11 cellular contexts compared by ENCODE assay signal in the genomic region with DNA sequence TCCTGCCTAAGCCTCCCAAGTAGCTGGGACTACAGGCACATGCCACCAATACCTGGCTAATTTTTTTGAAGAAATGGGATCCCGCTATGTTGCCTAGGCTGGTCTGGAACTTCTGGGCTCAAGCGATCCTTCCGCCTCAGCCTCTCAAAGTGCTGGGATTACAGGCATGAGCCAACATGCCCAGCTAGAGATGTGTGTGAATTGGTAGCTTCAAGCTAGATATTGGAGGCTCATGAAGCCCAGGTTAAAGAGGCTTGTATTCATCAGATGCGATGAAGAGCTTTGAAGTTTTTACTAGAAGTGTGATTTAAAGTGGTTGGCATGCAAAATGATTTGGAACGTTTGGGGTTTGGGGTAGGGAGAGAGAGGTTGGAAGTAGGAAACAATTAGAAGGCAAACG. TPM values are rescaled to one million over a fixed set of nuclear protein-coding genes. Genes with fewer than 3 reads are reported as not detected.
DNase-seq lines count a peak whose midpoint lies in the region; ATAC-seq and TF ChIP-seq lines count a peak whose summit lies in the region.
"Had no signal": no experiment of that assay in that cellular context is flagged by ENCODE, and none has a peak within 500 bp of the region (broad histone marks: within the 10 kb centered on the region; RNA-seq: fewer than 3 reads in every experiment).

No MANE protein-coding gene starts in this region.

- TF ChIP-seq CTCF in HCT116 (IDR thresholded peaks at IDR 0.05 in 2 of 3, conservative IDR thresholded peaks at IDR 0.05 in 1 of 3; ENCODE audit: borderline replicate concordance in 1 of 3, insufficient read depth in 1 of 3, low read depth in 2 of 3, low read length in 2 of 3) (no peak), esophagus muscularis mucosa (IDR thresholded peaks at IDR 0.05) (no peak)

- CTCF ChIA-PET in HCT116 (lab: Charles Lee): interaction anchor here (1.3 to 1.8 kb wide), 3 partner anchors 13 to 466 kb away, joined by 3 to 9 read pairs (median 5); no protein-coding TSS in a partner anchor

- H3K9me3 Mint-ChIP-seq in activated naive CD4-positive, alpha-beta T cell treated with anti-CD3 and anti-CD28 coated beads, Interleukin-2, amount 50 U/mL, for 72 hours: no peaks in the 10 kb centered on the region
- no peaks in the 10 kb centered on the region for H3K9me3 Mint-ChIP-seq in naive thymus-derived CD8-positive, alpha-beta T cell

- H4K20me1 ChIP-seq in BLaER1 treated with 17β-estradiol and CSF1 and Interleukin-3, amounts not matched to agents 10 nM and 100 nM: peaks cover 68 to 100% (median 97%) of the 10 kb centered on the region in 11 experiments
- H4K20me1 ChIP-seq in HCT116 (ENCODE audit: insufficient read depth): no peaks in the 10 kb centered on the region

- TF ChIP-seq POLR2A in HCT116 (IDR thresholded peaks at IDR 0.05; ENCODE audit: borderline replicate concordance, extremely low read depth, insufficient read depth, insufficient read length) (no peak), esophagus muscularis mucosa (IDR thresholded peaks at IDR 0.05; ENCODE audit: low read depth) (no peak)

- peak overlapping the region in 9 of 10 donors; percentile 24 to 79 (median 59) for H3K4me3 Mint-ChIP-seq in naive thymus-derived CD8-positive, alpha-beta T cell

- intact Hi-C loops in HCT116 (cut with micrococcal nuclease) (loop anchor here (10.0 kb wide), 1 partner anchor 228 kb away; no protein-coding TSS in a partner anchor), esophagus muscularis mucosa (cut with DNase I) (no loop called here)

- no peak for DNase-seq in HCT116 (ENCODE audit: low read depth, low spot score)
- DNase-seq in activated naive CD4-positive, alpha-beta T cell treated with anti-CD3 and anti-CD28 coated beads, Interleukin-2, amount 50 U/mL, for 72 hours (ENCODE audit: low spot score in 2 of 2): no peak
- no peak for DNase-seq in naive thymus-derived CD8-positive, alpha-beta T cell
- DNase-seq in esophagus muscularis mucosa (ENCODE audit: extremely low spot score): no peak
- no peak for DNase-seq in occipital lobe (lab: John Stamatoyannopoulos, UW)
- DNase-seq in retina: no peak
- DNase-seq: amygdala, DMS 273 treated with DMSO at 0.1 percent for 48 hours had no signal

- no peaks in the 10 kb centered on the region for H3K9me3 ChIP-seq in BLaER1 treated with 17β-estradiol and CSF1 and Interleukin-3, amounts not matched to agents 10 nM and 100 nM (replicated peaks in 1 of 11)
- H3K9me3 ChIP-seq in HCT116 (ENCODE audit: control insufficient read depth in 1 of 2, insufficient read depth in 1 of 2, low read depth in 1 of 2, low read length in 2 of 2) (no peaks in the 10 kb centered on the region), esophagus muscularis mucosa (no peaks in the 10 kb centered on the region)
- H3K9me3 ChIP-seq: vagina had no signal

- no peak overlapping the region for H3K4me3 ChIP-seq in BLaER1 treated with 17β-estradiol and CSF1 and Interleukin-3, amounts not matched to agents 10 nM and 100 nM
- H3K4me3 ChIP-seq in HCT116 (replicated peaks in 1 of 2; ENCODE audit: low read depth in 1 of 2, low read length in 2 of 2) (no peak overlapping the region), esophagus muscularis mucosa (no peak overlapping the region)
- H3K4me3 ChIP-seq: vagina had no signal

- H3K4me1 ChIP-seq in BLaER1 treated with 17β-estradiol and CSF1 and Interleukin-3, amounts not matched to agents 10 nM and 100 nM: peaks cover 33 to 66% (median 46%) of the 10 kb centered on the region in 10 experiments
- H3K4me1 ChIP-seq in HCT116 (ENCODE audit: control insufficient read depth in 1 of 2, insufficient read depth in 2 of 2, low read length in 2 of 2) (peaks cover 77 to 97% of the 10 kb centered on the region in 2 experiments), esophagus muscularis mucosa (peaks cover 36 to 79% (median 70%) of the 10 kb centered on the region in 4 donors)

- H3K27ac ChIP-seq in BLaER1 treated with 17β-estradiol and CSF1 and Interleukin-3, amounts not matched to agents 10 nM and 100 nM: peak overlapping the region in 6 of 11 experiments; percentile 4 to 55 (median 26); a peak in 6 of 22 replicates
- H3K27ac ChIP-seq in HCT116 (ENCODE audit: low read depth, low read length): peak overlapping the region; percentile 85
- H3K27ac ChIP-seq in esophagus muscularis mucosa (replicated peaks in 1 of 4): no peak overlapping the region
- H3K27ac ChIP-seq: vagina had no signal

- POLR2A ChIA-PET in HCT116 (lab: Charles Lee): interaction anchor here (1.3 kb wide), 1 partner anchor 17 kb away, joined by 4 read pairs; no protein-coding TSS in a partner anchor
- POLR2A ChIA-PET in naive thymus-derived CD8-positive, alpha-beta T cell (lab: Charles Lee): interaction anchor here (0.6 to 1.0 kb wide), 3 partner anchors 15 to 53 kb away, joined by 3 to 5 read pairs (median 4); no protein-coding TSS in a partner anchor

- H2AFZ ChIP-seq in HCT116 (ENCODE audit: low read depth, low read length, poor library complexity, severe bottlenecking): no peak overlapping the region

- peaks cover 86% of the 10 kb centered on the region for H3K79me2 ChIP-seq in HCT116 (ENCODE audit: insufficient read depth, low read length)

- H3K36me3 Mint-ChIP-seq in activated naive CD4-positive, alpha-beta T cell treated with anti-CD3 and anti-CD28 coated beads, Interleukin-2, amount 50 U/mL, for 72 hours: no peaks in the 10 kb centered on the region
- peaks cover 0 to 5% (median 0%) of the 10 kb centered on the region in 3 donors for H3K36me3 Mint-ChIP-seq in naive thymus-derived CD8-positive, alpha-beta T cell

- no peaks in the 10 kb centered on the region for H3K27me3 Mint-ChIP-seq in naive thymus-derived CD8-positive, alpha-beta T cell

- peaks cover 35 to 74% (median 69%) of the 10 kb centered on the region in 4 donors for H3K4me1 Mint-ChIP-seq in naive thymus-derived CD8-positive, alpha-beta T cell

- RAD21 ChIA-PET in HCT116 (lab: Charles Lee; ENCODE audit: low non-redundant PET in 1 of 2, low total read pairs in 2 of 2, uncharacterized antibody in 2 of 2, unreplicated experiment in 2 of 2): no interaction called here

- H3K27ac Mint-ChIP-seq in activated naive CD4-positive, alpha-beta T cell treated with anti-CD3 and anti-CD28 coated beads, Interleukin-2, amount 50 U/mL, for 72 hours: peak overlapping the region; percentile 82 to 92
- H3K27ac Mint-ChIP-seq in naive thymus-derived CD8-positive, alpha-beta T cell: peak overlapping the region; percentile 79 to 94 (median 90)

- H3K4me2 ChIP-seq in BLaER1 treated with 17β-estradiol and CSF1 and Interleukin-3, amounts not matched to agents 10 nM and 100 nM: peak overlapping the region; percentile 23 to 67 (median 42); a peak in 21 of 22 replicates
- peak overlapping the region; percentile 75 for H3K4me2 ChIP-seq in HCT116 (ENCODE audit: low read length)

- peak overlapping the region in 3 of 11 experiments; percentile 2 to 34 (median 20); a peak in 3 of 22 replicates for H3K9ac ChIP-seq in BLaER1 treated with 17β-estradiol and CSF1 and Interleukin-3, amounts not matched to agents 10 nM and 100 nM
- peak overlapping the region; percentile 43 for H3K9ac ChIP-seq in HCT116 (ENCODE audit: low read length)

- no TSS peak for BruUV-seq in HCT116 (replicated peaks; lab: Mats Ljungman, UMichigan)

- H3K27me3 ChIP-seq in BLaER1 treated with 17β-estradiol and CSF1 and Interleukin-3, amounts not matched to agents 10 nM and 100 nM: no peaks in the 10 kb centered on the region
- H3K27me3 ChIP-seq in HCT116 (ENCODE audit: insufficient read depth, low read length) (no peaks in the 10 kb centered on the region), esophagus muscularis mucosa (no peaks in the 10 kb centered on the region)
- H3K27me3 ChIP-seq: vagina had no signal

- ATAC-seq in HCT116: no peak
- ATAC-seq in activated naive CD4-positive, alpha-beta T cell treated with anti-CD3 and anti-CD28 coated beads, Interleukin-2, amount 50 U/mL, for 72 hours: peak in 1 of 2 donors; percentile 10
- no peak for ATAC-seq in naive thymus-derived CD8-positive, alpha-beta T cell
- no peak for ATAC-seq in GM21390 (IDR thresholded peaks at IDR 0.05; ENCODE audit: unreplicated experiment)

- TF ChIP-seq RAD21 in HCT116 (IDR thresholded peaks at IDR 0.05; ENCODE audit: low read depth): no peak

- 0 out of 22 replicates have a peak, but pooled peaks cover 0 to 6% (median 0%) of the 10 kb centered on the region in 11 experiments for H3K36me3 ChIP-seq in BLaER1 treated with 17β-estradiol and CSF1 and Interleukin-3, amounts not matched to agents 10 nM and 100 nM
- H3K36me3 ChIP-seq in HCT116 (ENCODE audit: control insufficient read depth in 1 of 2, insufficient read depth in 2 of 2, low read length in 2 of 2): no peaks in the 10 kb centered on the region
- no peaks in the 10 kb centered on the region for H3K36me3 ChIP-seq in esophagus muscularis mucosa
- H3K36me3 ChIP-seq: vagina had no signal

- WGBS in esophagus muscularis mucosa: 87% methylated on average over 6 of the region's 6 CpGs

- no peak for TF ChIP-seq EP300 in esophagus muscularis mucosa (IDR thresholded peaks at IDR 0.05)

- H3K9me2 ChIP-seq in HCT116 (ENCODE audit: insufficient read depth): no peaks in the 10 kb centered on the region

TF ChIP-seq in HCT116, 20 proteins besides CTCF, POLR2A, EP300 and RAD21:
- TF ChIP-seq CBX3 (IDR thresholded peaks at IDR 0.05; ENCODE audit: low read depth) (no peak), POLR2AphosphoS5 (IDR thresholded peaks at IDR 0.05; ENCODE audit: low read depth, low read length) (no peak)

RNA-seq across cellular contexts. Expression of a gene that starts 19.6 kb away (rescaled TPM):
- 70.2 TPM for total RNA-seq in HCT116 (2021; ENCODE audit: unreplicated experiment)
- polyA plus RNA-seq in HCT116 (2012): 19.7 and 23.2 TPM in 2 replicates
- total RNA-seq in activated naive CD4-positive, alpha-beta T cell treated with anti-CD3 and anti-CD28 coated beads, Interleukin-2, amount 50 U/mL, for 72 hours: 10 to 100 TPM; 30.6 to 45.0 TPM
- 10 to 100 TPM; 23.6 to 25.4 TPM for total RNA-seq in naive thymus-derived CD8-positive, alpha-beta T cell
- polyA plus RNA-seq in naive thymus-derived CD8-positive, alpha-beta T cell: 10 to 100 TPM; 15.3 to 16.8 (median 15.5) TPM
- total RNA-seq in esophagus muscularis mucosa: 10 to 100 TPM; 34.5 to 47.3 (median 42.0) TPM
- 41.6 TPM for total RNA-seq in occipital lobe

RNA-seq across cellular contexts. Expression of a gene that starts 42.1 kb away (rescaled TPM):
- total RNA-seq in HCT116 (2021; ENCODE audit: unreplicated experiment) (101 TPM), esophagus muscularis mucosa (10 to 100 TPM in 2 of 4 donors, 1 to 10 TPM in 2; 5.6 to 17.7 (median 10.8) TPM), occipital lobe (65.4 TPM)
- 88.9 and 104 TPM in 2 replicates for polyA plus RNA-seq in HCT116 (2012)
- total RNA-seq in activated naive CD4-positive, alpha-beta T cell treated with anti-CD3 and anti-CD28 coated beads, Interleukin-2, amount 50 U/mL, for 72 hours: 10 to 100 TPM; 64.3 to 74.7 TPM
- total RNA-seq in naive thymus-derived CD8-positive, alpha-beta T cell: 10 to 100 TPM; 43.4 to 46.1 TPM
- 10 to 100 TPM; 58.9 to 62.8 (median 59.6) TPM for polyA plus RNA-seq in naive thymus-derived CD8-positive, alpha-beta T cell

Comparison
In these comparisons a context has a peak if more than half of its experiments do, and no peak if none do; other contexts are left out.
1. H3K27ac ChIP-seq: peak in BLaER1 treated with 17β-estradiol and CSF1 and Interleukin-3, amounts not matched to agents 10 nM and 100 nM (6 of 11) and HCT116 (single experiment); none in esophagus muscularis mucosa (0 of 4).